Comparison of ENCODE assay signal across 2 cellular contexts in the genomic region with DNA sequence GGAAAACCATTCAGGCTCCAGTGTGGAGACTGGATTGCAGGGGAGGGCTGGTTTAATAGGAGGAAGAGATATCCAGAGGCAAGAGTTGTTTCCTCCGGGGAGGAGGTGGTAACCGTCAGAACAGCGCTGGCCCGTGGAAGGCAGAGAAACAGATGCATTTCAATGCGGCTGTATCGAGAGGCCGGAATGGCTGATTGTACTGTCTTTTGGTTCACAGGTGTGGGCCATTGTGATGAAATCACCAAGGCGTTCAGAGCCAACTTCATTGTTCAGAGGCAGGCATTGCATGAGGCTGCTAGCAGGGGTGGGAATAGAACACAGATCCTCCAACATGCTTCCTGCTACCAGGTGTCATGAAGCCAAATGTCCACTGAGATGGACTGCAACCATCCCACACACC.
TF ChIP-seq lines count a peak whose summit lies in the region.

No MANE protein-coding gene starts in this region.

TF ChIP-seq in GM23338, 12 proteins besides CTCF, POLR2A, EP300 and RAD21 (continued from another document):
- TF ChIP-seq, protein P1, sequence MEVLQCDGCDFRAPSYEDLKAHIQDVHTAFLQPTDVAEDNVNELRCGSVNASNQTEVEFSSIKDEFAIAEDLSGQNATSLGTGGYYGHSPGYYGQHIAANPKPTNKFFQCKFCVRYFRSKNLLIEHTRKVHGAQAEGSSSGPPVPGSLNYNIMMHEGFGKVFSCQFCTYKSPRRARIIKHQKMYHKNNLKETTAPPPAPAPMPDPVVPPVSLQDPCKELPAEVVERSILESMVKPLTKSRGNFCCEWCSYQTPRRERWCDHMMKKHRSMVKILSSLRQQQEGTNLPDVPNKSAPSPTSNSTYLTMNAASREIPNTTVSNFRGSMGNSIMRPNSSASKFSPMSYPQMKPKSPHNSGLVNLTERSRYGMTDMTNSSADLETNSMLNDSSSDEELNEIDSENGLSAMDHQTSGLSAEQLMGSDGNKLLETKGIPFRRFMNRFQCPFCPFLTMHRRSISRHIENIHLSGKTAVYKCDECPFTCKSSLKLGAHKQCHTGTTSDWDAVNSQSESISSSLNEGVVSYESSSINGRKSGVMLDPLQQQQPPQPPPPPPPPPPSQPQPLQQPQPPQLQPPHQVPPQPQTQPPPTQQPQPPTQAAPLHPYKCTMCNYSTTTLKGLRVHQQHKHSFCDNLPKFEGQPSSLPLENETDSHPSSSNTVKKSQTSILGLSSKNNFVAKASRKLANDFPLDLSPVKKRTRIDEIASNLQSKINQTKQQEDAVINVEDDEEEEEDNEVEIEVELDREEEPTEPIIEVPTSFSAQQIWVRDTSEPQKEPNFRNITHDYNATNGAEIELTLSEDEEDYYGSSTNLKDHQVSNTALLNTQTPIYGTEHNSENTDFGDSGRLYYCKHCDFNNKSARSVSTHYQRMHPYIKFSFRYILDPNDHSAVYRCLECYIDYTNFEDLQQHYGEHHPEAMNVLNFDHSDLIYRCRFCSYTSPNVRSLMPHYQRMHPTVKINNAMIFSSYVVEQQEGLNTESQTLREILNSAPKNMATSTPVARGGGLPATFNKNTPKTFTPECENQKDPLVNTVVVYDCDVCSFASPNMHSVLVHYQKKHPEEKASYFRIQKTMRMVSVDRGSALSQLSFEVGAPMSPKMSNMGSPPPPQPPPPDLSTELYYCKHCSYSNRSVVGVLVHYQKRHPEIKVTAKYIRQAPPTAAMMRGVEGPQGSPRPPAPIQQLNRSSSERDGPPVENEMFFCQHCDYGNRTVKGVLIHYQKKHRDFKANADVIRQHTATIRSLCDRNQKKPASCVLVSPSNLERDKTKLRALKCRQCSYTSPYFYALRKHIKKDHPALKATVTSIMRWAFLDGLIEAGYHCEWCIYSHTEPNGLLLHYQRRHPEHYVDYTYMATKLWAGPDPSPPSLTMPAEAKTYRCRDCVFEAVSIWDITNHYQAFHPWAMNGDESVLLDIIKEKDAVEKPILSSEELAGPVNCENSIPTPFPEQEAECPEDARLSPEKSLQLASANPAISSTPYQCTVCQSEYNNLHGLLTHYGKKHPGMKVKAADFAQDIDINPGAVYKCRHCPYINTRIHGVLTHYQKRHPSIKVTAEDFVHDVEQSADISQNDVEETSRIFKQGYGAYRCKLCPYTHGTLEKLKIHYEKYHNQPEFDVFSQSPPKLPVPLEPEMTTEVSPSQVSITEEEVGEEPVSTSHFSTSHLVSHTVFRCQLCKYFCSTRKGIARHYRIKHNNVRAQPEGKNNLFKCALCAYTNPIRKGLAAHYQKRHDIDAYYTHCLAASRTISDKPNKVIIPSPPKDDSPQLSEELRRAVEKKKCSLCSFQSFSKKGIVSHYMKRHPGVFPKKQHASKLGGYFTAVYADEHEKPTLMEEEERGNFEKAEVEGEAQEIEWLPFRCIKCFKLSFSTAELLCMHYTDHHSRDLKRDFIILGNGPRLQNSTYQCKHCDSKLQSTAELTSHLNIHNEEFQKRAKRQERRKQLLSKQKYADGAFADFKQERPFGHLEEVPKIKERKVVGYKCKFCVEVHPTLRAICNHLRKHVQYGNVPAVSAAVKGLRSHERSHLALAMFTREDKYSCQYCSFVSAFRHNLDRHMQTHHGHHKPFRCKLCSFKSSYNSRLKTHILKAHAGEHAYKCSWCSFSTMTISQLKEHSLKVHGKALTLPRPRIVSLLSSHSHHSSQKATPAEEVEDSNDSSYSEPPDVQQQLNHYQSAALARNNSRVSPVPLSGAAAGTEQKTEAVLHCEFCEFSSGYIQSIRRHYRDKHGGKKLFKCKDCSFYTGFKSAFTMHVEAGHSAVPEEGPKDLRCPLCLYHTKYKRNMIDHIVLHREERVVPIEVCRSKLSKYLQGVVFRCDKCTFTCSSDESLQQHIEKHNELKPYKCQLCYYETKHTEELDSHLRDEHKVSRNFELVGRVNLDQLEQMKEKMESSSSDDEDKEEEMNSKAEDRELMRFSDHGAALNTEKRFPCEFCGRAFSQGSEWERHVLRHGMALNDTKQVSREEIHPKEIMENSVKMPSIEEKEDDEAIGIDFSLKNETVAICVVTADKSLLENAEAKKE (CRISPR knock-in tag; IDR thresholded peaks at IDR 0.05): no peak
- no peak for TF ChIP-seq NANOG (IDR thresholded peaks at IDR 0.05; ENCODE audit: borderline replicate concordance)
- TF ChIP-seq, protein P2, sequence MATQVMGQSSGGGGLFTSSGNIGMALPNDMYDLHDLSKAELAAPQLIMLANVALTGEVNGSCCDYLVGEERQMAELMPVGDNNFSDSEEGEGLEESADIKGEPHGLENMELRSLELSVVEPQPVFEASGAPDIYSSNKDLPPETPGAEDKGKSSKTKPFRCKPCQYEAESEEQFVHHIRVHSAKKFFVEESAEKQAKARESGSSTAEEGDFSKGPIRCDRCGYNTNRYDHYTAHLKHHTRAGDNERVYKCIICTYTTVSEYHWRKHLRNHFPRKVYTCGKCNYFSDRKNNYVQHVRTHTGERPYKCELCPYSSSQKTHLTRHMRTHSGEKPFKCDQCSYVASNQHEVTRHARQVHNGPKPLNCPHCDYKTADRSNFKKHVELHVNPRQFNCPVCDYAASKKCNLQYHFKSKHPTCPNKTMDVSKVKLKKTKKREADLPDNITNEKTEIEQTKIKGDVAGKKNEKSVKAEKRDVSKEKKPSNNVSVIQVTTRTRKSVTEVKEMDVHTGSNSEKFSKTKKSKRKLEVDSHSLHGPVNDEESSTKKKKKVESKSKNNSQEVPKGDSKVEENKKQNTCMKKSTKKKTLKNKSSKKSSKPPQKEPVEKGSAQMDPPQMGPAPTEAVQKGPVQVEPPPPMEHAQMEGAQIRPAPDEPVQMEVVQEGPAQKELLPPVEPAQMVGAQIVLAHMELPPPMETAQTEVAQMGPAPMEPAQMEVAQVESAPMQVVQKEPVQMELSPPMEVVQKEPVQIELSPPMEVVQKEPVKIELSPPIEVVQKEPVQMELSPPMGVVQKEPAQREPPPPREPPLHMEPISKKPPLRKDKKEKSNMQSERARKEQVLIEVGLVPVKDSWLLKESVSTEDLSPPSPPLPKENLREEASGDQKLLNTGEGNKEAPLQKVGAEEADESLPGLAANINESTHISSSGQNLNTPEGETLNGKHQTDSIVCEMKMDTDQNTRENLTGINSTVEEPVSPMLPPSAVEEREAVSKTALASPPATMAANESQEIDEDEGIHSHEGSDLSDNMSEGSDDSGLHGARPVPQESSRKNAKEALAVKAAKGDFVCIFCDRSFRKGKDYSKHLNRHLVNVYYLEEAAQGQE (IDR thresholded peaks at IDR 0.05; ENCODE audit: unreplicated experiment): no peak
- no peak for TF ChIP-seq ZNF331 (CRISPR knock-in tag; IDR thresholded peaks at IDR 0.05; ENCODE audit: low read depth)
- TF ChIP-seq POLR2AphosphoS5 (IDR thresholded peaks at IDR 0.05; ENCODE audit: low read depth): no peak
- no peak for TF ChIP-seq JUNB (IDR thresholded peaks at IDR 0.05; ENCODE audit: unreplicated experiment)
- TF ChIP-seq, protein P3, sequence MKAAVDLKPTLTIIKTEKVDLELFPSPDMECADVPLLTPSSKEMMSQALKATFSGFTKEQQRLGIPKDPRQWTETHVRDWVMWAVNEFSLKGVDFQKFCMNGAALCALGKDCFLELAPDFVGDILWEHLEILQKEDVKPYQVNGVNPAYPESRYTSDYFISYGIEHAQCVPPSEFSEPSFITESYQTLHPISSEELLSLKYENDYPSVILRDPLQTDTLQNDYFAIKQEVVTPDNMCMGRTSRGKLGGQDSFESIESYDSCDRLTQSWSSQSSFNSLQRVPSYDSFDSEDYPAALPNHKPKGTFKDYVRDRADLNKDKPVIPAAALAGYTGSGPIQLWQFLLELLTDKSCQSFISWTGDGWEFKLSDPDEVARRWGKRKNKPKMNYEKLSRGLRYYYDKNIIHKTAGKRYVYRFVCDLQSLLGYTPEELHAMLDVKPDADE (IDR thresholded peaks at IDR 0.05): no peak
- TF ChIP-seq ZNF114 (CRISPR knock-in tag; IDR thresholded peaks at IDR 0.05): no peak
- TF ChIP-seq STAT1 (IDR thresholded peaks at IDR 0.05; ENCODE audit: unreplicated experiment): no peak
- no peak for TF ChIP-seq EZH2phosphoT487 (IDR thresholded peaks at IDR 0.05; ENCODE audit: unreplicated experiment)

TF ChIP-seq in WTC11, 78 proteins besides CTCF, POLR2A, EP300 and RAD21 (continued from another document):
- TF ChIP-seq TP53 (CRISPR knock-in tag; IDR thresholded peaks at IDR 0.05) (no peak), CBFB (CRISPR knock-in tag; IDR thresholded peaks at IDR 0.05; ENCODE audit: low read depth) (no peak)
- TF ChIP-seq, protein P4, sequence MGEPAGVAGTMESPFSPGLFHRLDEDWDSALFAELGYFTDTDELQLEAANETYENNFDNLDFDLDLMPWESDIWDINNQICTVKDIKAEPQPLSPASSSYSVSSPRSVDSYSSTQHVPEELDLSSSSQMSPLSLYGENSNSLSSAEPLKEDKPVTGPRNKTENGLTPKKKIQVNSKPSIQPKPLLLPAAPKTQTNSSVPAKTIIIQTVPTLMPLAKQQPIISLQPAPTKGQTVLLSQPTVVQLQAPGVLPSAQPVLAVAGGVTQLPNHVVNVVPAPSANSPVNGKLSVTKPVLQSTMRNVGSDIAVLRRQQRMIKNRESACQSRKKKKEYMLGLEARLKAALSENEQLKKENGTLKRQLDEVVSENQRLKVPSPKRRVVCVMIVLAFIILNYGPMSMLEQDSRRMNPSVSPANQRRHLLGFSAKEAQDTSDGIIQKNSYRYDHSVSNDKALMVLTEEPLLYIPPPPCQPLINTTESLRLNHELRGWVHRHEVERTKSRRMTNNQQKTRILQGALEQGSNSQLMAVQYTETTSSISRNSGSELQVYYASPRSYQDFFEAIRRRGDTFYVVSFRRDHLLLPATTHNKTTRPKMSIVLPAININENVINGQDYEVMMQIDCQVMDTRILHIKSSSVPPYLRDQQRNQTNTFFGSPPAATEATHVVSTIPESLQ (CRISPR knock-in tag; IDR thresholded peaks at IDR 0.05): no peak
